In the genomic region with DNA sequence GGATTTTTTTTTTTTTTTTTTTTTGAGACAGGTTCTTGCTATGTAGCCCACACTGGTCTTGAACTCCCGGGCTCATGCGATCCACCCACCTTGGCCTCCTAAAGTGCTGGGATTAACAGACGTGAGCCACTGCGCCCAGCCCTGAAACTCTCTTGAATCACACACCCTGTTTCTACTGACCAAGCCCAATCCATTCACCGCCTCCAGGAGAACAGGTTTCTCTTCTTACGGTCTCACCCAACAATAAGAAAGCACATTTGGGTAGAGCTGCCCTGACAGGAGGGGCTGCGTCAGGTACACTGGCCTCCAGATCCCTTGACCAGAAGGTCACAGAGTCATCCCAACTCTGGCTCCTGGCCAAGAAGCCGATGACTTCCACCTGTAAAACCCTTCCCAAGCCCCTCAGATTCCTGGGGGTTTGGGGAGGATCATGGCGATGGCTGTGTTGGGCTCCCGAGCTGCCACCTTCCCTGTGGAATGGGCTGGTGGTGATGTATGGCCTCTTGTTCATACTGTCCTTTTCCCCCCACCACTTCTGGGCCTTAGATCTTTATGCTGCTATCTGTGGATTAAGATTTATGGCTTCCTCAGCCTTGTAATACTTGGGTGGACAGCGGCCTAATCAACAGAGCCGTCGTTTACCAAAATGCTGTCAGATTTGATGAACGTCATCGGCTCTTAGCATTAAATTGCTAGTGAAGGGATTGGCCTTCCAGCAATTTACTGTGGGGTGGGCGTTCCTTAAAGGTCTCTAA, we compare ENCODE assay signal across 9 cellular contexts.
"Had no signal": no experiment of that assay in that cellular context is flagged by ENCODE, and none has a peak within 500 bp of the region (broad histone marks: within the 10 kb centered on the region; RNA-seq: fewer than 3 reads in every experiment).

No MANE protein-coding gene starts in this region.

- H3K27me3 ChIP-seq: esophagus muscularis mucosa, stomach had no signal

- ATAC-seq: effector memory CD8-positive, alpha-beta T cell had no signal

- H3K9me3 Mint-ChIP-seq: activated B cell treated with CpG ODN at 0.5 μM for 24 hours; activated CD4-positive, alpha-beta T cell treated with anti-CD3 and anti-CD28 coated beads, Interleukin-2, amount 10 ng/mL, durations not matched to agents 24 days and 14 days; activated naive CD4-positive, alpha-beta T cell treated with anti-CD3 and anti-CD28 coated beads, Interleukin-2, amount 10 ng/mL, durations not matched to agents 7 days and 5 days; activated T-helper 17 cell treated with anti-CD3 and anti-CD28 coated beads, Interleukin-2, amount 50 U/mL, for 72 hours; dendritic cell treated with granulocyte-macrophage colony-stimulating factor and Interleukin-4, amounts not matched to agents 40 ng/mL and 50 ng/mL, for 4 days; effector memory CD8-positive, alpha-beta T cell had no signal

- H3K27me3 Mint-ChIP-seq: activated B cell treated with CpG ODN at 0.5 μM for 24 hours; activated CD4-positive, alpha-beta T cell treated with anti-CD3 and anti-CD28 coated beads, Interleukin-2, amount 10 ng/mL, durations not matched to agents 24 days and 14 days; activated naive CD4-positive, alpha-beta T cell treated with anti-CD3 and anti-CD28 coated beads, Interleukin-2, amount 10 ng/mL, durations not matched to agents 7 days and 5 days; activated T-helper 17 cell treated with anti-CD3 and anti-CD28 coated beads, Interleukin-2, amount 50 U/mL, for 72 hours; dendritic cell treated with granulocyte-macrophage colony-stimulating factor and Interleukin-4, amounts not matched to agents 40 ng/mL and 50 ng/mL, for 4 days; effector memory CD8-positive, alpha-beta T cell had no signal

- DNase-seq: activated B cell treated with CpG ODN at 0.5 μM for 24 hours; activated CD8-positive, alpha-beta memory T cell treated with anti-CD3 and anti-CD28 coated beads for 24 hours; effector memory CD8-positive, alpha-beta T cell; stomach had no signal

- H3K4me1 ChIP-seq: esophagus muscularis mucosa had no signal

- H3K4me3 ChIP-seq: esophagus muscularis mucosa, stomach had no signal

- H3K4me1 Mint-ChIP-seq: activated T-helper 17 cell treated with anti-CD3 and anti-CD28 coated beads, Interleukin-2, amount 50 U/mL, for 72 hours had no signal

- H3K27ac Mint-ChIP-seq: activated B cell treated with CpG ODN at 0.5 μM for 24 hours; activated CD4-positive, alpha-beta T cell treated with anti-CD3 and anti-CD28 coated beads, Interleukin-2, amount 10 ng/mL, durations not matched to agents 24 days and 14 days; activated naive CD4-positive, alpha-beta T cell treated with anti-CD3 and anti-CD28 coated beads, Interleukin-2, amount 10 ng/mL, durations not matched to agents 7 days and 5 days; activated T-helper 17 cell treated with anti-CD3 and anti-CD28 coated beads, Interleukin-2, amount 50 U/mL, for 72 hours; dendritic cell treated with granulocyte-macrophage colony-stimulating factor and Interleukin-4, amounts not matched to agents 40 ng/mL and 50 ng/mL, for 4 days had no signal

- H3K27ac ChIP-seq: esophagus muscularis mucosa had no signal

- H3K9me3 ChIP-seq: stomach had no signal

- H3K4me3 Mint-ChIP-seq: activated B cell treated with CpG ODN at 0.5 μM for 24 hours; activated CD4-positive, alpha-beta T cell treated with anti-CD3 and anti-CD28 coated beads, Interleukin-2, amount 10 ng/mL, durations not matched to agents 24 days and 14 days; activated naive CD4-positive, alpha-beta T cell treated with anti-CD3 and anti-CD28 coated beads, Interleukin-2, amount 10 ng/mL, durations not matched to agents 7 days and 5 days; activated T-helper 17 cell treated with anti-CD3 and anti-CD28 coated beads, Interleukin-2, amount 50 U/mL, for 72 hours; dendritic cell treated with granulocyte-macrophage colony-stimulating factor and Interleukin-4, amounts not matched to agents 40 ng/mL and 50 ng/mL, for 4 days; effector memory CD8-positive, alpha-beta T cell had no signal
